Comparison of ENCODE assay signal across 12 cellular contexts in genomic region chr4:182307746-182308145, GRCh38.
DNase-seq lines count a peak whose midpoint lies in the region; ATAC-seq and TF ChIP-seq lines count a peak whose summit lies in the region.
"Had no signal": no experiment of that assay in that cellular context is flagged by ENCODE, and none has a peak within 500 bp of the region (broad histone marks: within the 10 kb centered on the region; RNA-seq: fewer than 3 reads in every experiment).

No MANE protein-coding gene starts in this region.

- no peaks in the 10 kb centered on the region for H3K9me3 ChIP-seq in ascending aorta

- no peak for ATAC-seq in GM18502 (IDR thresholded peaks at IDR 0.05; ENCODE audit: poor library complexity, unreplicated experiment)

- H3K4me1 ChIP-seq in ascending aorta, result no peaks in the 10 kb centered on the region

- no peaks in the 10 kb centered on the region for H3K27me3 ChIP-seq in ascending aorta

- no peak overlapping the region for H3K27ac ChIP-seq in ascending aorta

- intact Hi-C loops in ascending aorta (cut with DNase I), result no loop called here

- TF ChIP-seq CTCF in cardiac fibroblast (IDR thresholded peaks at IDR 0.05; ENCODE audit: low read depth, low read length) (no peak), ascending aorta (IDR thresholded peaks at IDR 0.05) (no peak)

- H3K4me3 ChIP-seq in cardiac fibroblast (replicated peaks in 1 of 2; ENCODE audit: low read depth in 2 of 2, low read length in 2 of 2), result no peak overlapping the region
- no peak overlapping the region for H3K4me3 ChIP-seq in ascending aorta

- DNase-seq in DMS79 (lab: John Stamatoyannopoulos, UW), result peak; percentile 90
- peak; percentile 9 for DNase-seq in NCI-H2029 treated with DMSO at 0.1 percent for 48 hours (lab: John Stamatoyannopoulos, UW)
- peak; percentile 53 to 84 for DNase-seq in cardiac fibroblast (ENCODE audit: low read depth in 2 of 2)
- DNase-seq in non-pigmented ciliary epithelial cell (ENCODE audit: low read depth), result peak; percentile 92
- no peak for DNase-seq in GF-D8 (lab: John Stamatoyannopoulos, UW)
- no peak for DNase-seq in ascending aorta (ENCODE audit: low spot score in 2 of 2)
- no peak for DNase-seq in NCI-H774 (lab: John Stamatoyannopoulos, UW)
- DNase-seq: activated CD4-positive, alpha-beta T cell treated with anti-CD3 and anti-CD28 coated beads, Interleukin-2, amount 50 U/mL, for 4 hours; aorta; GOT3; NCI-H187 treated with DMSO at 0.1 percent for 48 hours had no signal

- no peaks in the 10 kb centered on the region for H3K36me3 ChIP-seq in ascending aorta

Comparison
In these comparisons a context has a peak if more than half of its experiments do, and no peak if none do; other contexts are left out.
1. DNase-seq: peak in DMS79 (single experiment), NCI-H2029 treated with DMSO at 0.1 percent for 48 hours (single experiment), cardiac fibroblast (2 of 2) and non-pigmented ciliary epithelial cell (single experiment); none in GF-D8 (single experiment), ascending aorta (0 of 2) and NCI-H774 (single experiment).